Comparison of ENCODE assay signal across 8 cellular contexts in genomic region chr1:45303582-45304310, GRCh38. TPM values are rescaled to one million over a fixed set of nuclear protein-coding genes. Genes with fewer than 3 reads are reported as not detected.
DNase-seq lines count a peak whose midpoint lies in the region; ATAC-seq, FAIRE-seq and TF ChIP-seq lines count a peak whose summit lies in the region.

No MANE protein-coding gene starts in this region.

- TF ChIP-seq CTCF in kidney (IDR thresholded peaks at IDR 0.05; ENCODE audit: borderline replicate concordance, extremely low read depth, insufficient read depth) = peak; percentile 53

- H3K4me1 ChIP-seq in kidney (ENCODE audit: control insufficient read depth in 1 of 2, insufficient read depth in 1 of 2, low read depth in 1 of 2, low read length in 2 of 2) = peaks cover 0 to 10% of the 10 kb centered on the region in 2 donors

- no peaks in the 10 kb centered on the region for H3K36me3 ChIP-seq in kidney (ENCODE audit: control insufficient read depth in 1 of 2, insufficient read depth in 2 of 2, low read length in 2 of 2)

- peak overlapping the region; percentile 92 to 93 for H3K27ac ChIP-seq in kidney (ENCODE audit: low read depth in 2 of 2, low read length in 2 of 2)

- ATAC-seq in GM19025 (IDR thresholded peaks at IDR 0.05; ENCODE audit: low read depth, unreplicated experiment) (peak; percentile 63), HG03342 (IDR thresholded peaks at IDR 0.05; ENCODE audit: unreplicated experiment) (peak; percentile 69)
- peak; percentile 82 for ATAC-seq in activated CD4-positive, CD25-positive, alpha-beta regulatory T cell treated with anti-CD3 and anti-CD28 coated beads, Interleukin-2, amount 50 U/mL, for 24 hours

- intact Hi-C loops in kidney (cut with DNase I) = no loop called here

- peak overlapping the region; percentile 90 to 92 for H3K9ac ChIP-seq in kidney (ENCODE audit: low read length in 2 of 2)

- no peak for FAIRE-seq in kidney (lab: Jason Lieb, UNC)

- peak; percentile 88 to 90 for DNase-seq in AML-193 (lab: John Stamatoyannopoulos, UW)
- DNase-seq in NCI-H345 treated with DMSO at 0.1 percent for 48 hours (lab: John Stamatoyannopoulos, UW; ENCODE audit: unreplicated experiment) = peak; percentile 86
- peak; percentile 90 for DNase-seq in cerebellar nuclear complex (lab: John Stamatoyannopoulos, UW)
- DNase-seq in kidney = peak; percentile 100
- DNase-seq in stimulated activated CD4-positive, alpha-beta T cell treated with anti-CD3 and anti-CD28 coated beads, Interleukin-15, amount 100 ng/mL, for 1 hour (ENCODE audit: low read depth in 1 of 2, low spot score in 1 of 2) = peak; percentile 96 to 99

- no peaks in the 10 kb centered on the region for H3K9me3 ChIP-seq in kidney (ENCODE audit: control insufficient read depth in 1 of 2, low read length in 2 of 2)

- peak overlapping the region; percentile 68 to 84 for H3K4me3 ChIP-seq in kidney (ENCODE audit: low read length in 2 of 2)

RNA-seq across cellular contexts. Expression of gene HPDL, which starts 22.9 kb away (rescaled TPM):
- total RNA-seq in kidney = 0.66 TPM
- polyA plus RNA-seq in kidney (ENCODE audit: insufficient read depth, low read depth, low replicate concordance) = not detected

RNA-seq across cellular contexts. Expression of gene TOE1, which starts 36.2 kb away (rescaled TPM):
- total RNA-seq in kidney = 10.4 TPM
- polyA plus RNA-seq in kidney (ENCODE audit: insufficient read depth, low read depth, low replicate concordance) = 7.3 TPM

RNA-seq across cellular contexts. Expression of gene MUTYH, which starts 36.5 kb away (rescaled TPM):
- 29.0 TPM for total RNA-seq in kidney
- polyA plus RNA-seq in kidney (ENCODE audit: insufficient read depth, low read depth, low replicate concordance) = 24.1 TPM

Comparison
In these comparisons a context has a peak if more than half of its experiments do, and no peak if none do; other contexts are left out.
1. Peak in every context shown above with its lines: DNase-seq, ATAC-seq, H3K4me3 ChIP-seq and H3K27ac ChIP-seq.